In the genomic region with DNA sequence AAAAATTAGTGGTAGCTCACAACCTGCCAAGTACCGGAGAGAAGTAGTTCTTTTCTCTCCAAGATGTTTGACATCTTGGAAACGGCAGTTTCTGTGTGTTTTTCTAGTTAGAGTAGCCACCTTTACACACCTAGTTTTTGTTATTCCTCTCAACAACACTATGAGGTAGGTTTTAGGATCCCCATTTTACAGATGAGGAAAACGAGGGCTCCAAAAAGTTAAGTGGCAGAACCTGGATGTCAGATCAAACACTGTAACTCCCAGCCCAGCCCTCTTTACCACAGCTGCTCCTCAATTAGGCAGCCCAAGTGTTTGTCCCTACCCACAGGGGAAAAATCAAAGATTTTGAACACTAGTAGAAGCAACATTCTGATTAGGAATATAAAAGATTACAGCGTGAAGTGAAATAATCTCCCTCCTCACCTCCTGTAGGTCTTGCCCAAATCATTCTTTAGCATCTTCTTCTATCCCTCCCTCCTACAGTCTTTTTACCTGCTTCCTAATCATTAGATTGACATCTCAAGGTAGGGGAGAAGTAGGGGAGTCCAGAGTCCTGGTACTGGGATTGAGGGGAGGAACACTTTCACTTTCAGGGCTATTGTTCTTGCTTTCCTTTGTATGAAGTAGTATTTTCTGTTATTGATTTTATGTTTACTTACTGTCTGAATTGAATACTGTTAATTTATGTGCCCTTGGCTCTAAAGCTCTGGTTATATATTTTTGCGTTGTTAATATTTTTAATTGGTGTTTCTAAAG, we compare ENCODE assay signal across 28 cellular contexts.
DNase-seq lines count a peak whose midpoint lies in the region; ATAC-seq and TF ChIP-seq lines count a peak whose summit lies in the region.
"Had no signal": no experiment of that assay in that cellular context is flagged by ENCODE, and none has a peak within 500 bp of the region (broad histone marks: within the 10 kb centered on the region; RNA-seq: fewer than 3 reads in every experiment).

No MANE protein-coding gene starts in this region.

- in situ Hi-C loops in transverse colon (cut with MboI; ENCODE audit: low pct_ligation_motif_present in 1 of 4, low pct_unique_long_range_greater_than_20kb in 1 of 4, low sequenced_read_pairs in 3 of 4), result no loop called here

- TF ChIP-seq CTCF in KMS-11 (conservative IDR thresholded peaks at IDR 0.05; ENCODE audit: low read depth, low read length) (no peak), hepatocyte (IDR thresholded peaks at IDR 0.05; ENCODE audit: poor library complexity) (no peak), progenitor cell of endocrine pancreas (IDR thresholded peaks at IDR 0.05; ENCODE audit: unreplicated experiment) (no peak), transverse colon (IDR thresholded peaks at IDR 0.05) (no peak)

- H3K4me1 ChIP-seq in KMS-11 (ENCODE audit: low read depth, poor library complexity, severe bottlenecking) (peaks cover 10% of the 10 kb centered on the region), hepatocyte (ENCODE audit: insufficient read depth) (peaks cover 4% of the 10 kb centered on the region), transverse colon (peaks cover 0 to 26% (median 9%) of the 10 kb centered on the region in 4 donors), SJCRH30 (no peaks in the 10 kb centered on the region)

- no peak overlapping the region for H3K9ac ChIP-seq in KMS-11
- H3K9ac ChIP-seq: parathyroid adenoma had no signal

- H3K79me2 ChIP-seq in KMS-11 (ENCODE audit: insufficient read depth, low read depth) (no peaks in the 10 kb centered on the region), hepatocyte (no peaks in the 10 kb centered on the region)
- H3K79me2 ChIP-seq: parathyroid adenoma had no signal

- no peak for ATAC-seq in HG03108 (IDR thresholded peaks at IDR 0.05; ENCODE audit: unreplicated experiment)
- no peak for ATAC-seq in GM19328 (IDR thresholded peaks at IDR 0.05; ENCODE audit: unreplicated experiment)
- ATAC-seq in GM18498 (IDR thresholded peaks at IDR 0.05; ENCODE audit: unreplicated experiment), result no peak
- ATAC-seq: activated CD8-positive, alpha-beta memory T cell treated with anti-CD3 and anti-CD28 coated beads, Interleukin-2, amount 10 ng/mL, durations not matched to agents 7 days and 5 days; naive thymus-derived CD8-positive, alpha-beta T cell had no signal

- H2AFZ ChIP-seq in KMS-11 (ENCODE audit: low read depth) (no peak overlapping the region), hepatocyte (no peak overlapping the region)
- H2AFZ ChIP-seq: parathyroid adenoma had no signal

- DNase-seq in hepatocyte (ENCODE audit: low spot score) (no peak), progenitor cell of endocrine pancreas (ENCODE audit: low spot score, unreplicated experiment) (no peak), transverse colon (no peak), SJCRH30 (no peak)
- DNase-seq: activated CD4-positive, alpha-beta T cell treated with anti-CD3 and anti-CD28 coated beads for 48 hours; activated CD8-positive, alpha-beta memory T cell treated with anti-CD3 and anti-CD28 coated beads, Interleukin-2, amount 10 ng/mL, durations not matched to agents 7 days and 5 days; activated naive CD4-positive, alpha-beta T cell treated with anti-CD3 and anti-CD28 coated beads, Interleukin-2, amount 50 U/mL, for 16 hours; anterior cingulate cortex; C1 segment of cervical spinal cord; effector CD4-positive, alpha-beta T cell; H7; MM.1S; naive thymus-derived CD8-positive, alpha-beta T cell; NCI-H1417 treated with DMSO at 0.1 percent for 48 hours; NCI-H524; NK-92 treated with Interleukin-12 subunit alpha and Interleukin-12 subunit beta, amount 100 ng/mL, for 24 hours; stimulated activated CD4-positive, alpha-beta T cell treated with anti-CD3 and anti-CD28 coated beads, Interleukin-2, amount 100 ng/mL, for 48 hours; stimulated activated naive CD4-positive, alpha-beta T cell; trophoblast cell had no signal

- H3K36me3 Mint-ChIP-seq in progenitor cell of endocrine pancreas (ENCODE audit: insufficient read depth), result peaks cover 1% of the 10 kb centered on the region
- H3K36me3 Mint-ChIP-seq: activated CD8-positive, alpha-beta memory T cell treated with anti-CD3 and anti-CD28 coated beads, Interleukin-2, amount 10 ng/mL, durations not matched to agents 7 days and 5 days had no signal

- H3K27me3 ChIP-seq in KMS-11 (ENCODE audit: insufficient read depth, low read depth), result no peaks in the 10 kb centered on the region
- no peaks in the 10 kb centered on the region for H3K27me3 ChIP-seq in hepatocyte
- H3K27me3 ChIP-seq in transverse colon, result no peaks in the 10 kb centered on the region
- H3K27me3 ChIP-seq in SJCRH30, result no peaks in the 10 kb centered on the region

- no peak for TF ChIP-seq POLR2A in transverse colon (IDR thresholded peaks at IDR 0.05)

- no peak overlapping the region for H3K27ac ChIP-seq in KMS-11
- peak overlapping the region; percentile 72 for H3K27ac ChIP-seq in hepatocyte
- H3K27ac ChIP-seq in transverse colon, result peak overlapping the region; percentile 46 to 58 (median 48)
- no peak overlapping the region for H3K27ac ChIP-seq in SJCRH30
- H3K27ac ChIP-seq: parathyroid adenoma had no signal

- H4K20me1 ChIP-seq in KMS-11 (ENCODE audit: insufficient read depth), result no peaks in the 10 kb centered on the region
- H4K20me1 ChIP-seq in hepatocyte (ENCODE audit: insufficient read depth, poor library complexity, severe bottlenecking), result no peaks in the 10 kb centered on the region

- no peaks in the 10 kb centered on the region for H3K9me3 Mint-ChIP-seq in progenitor cell of endocrine pancreas (ENCODE audit: low read depth)
- H3K9me3 Mint-ChIP-seq: activated T-helper 1 cell treated with anti-CD3 and anti-CD28 coated beads, Interleukin-12 subunit alpha, Interleukin-12 subunit beta, Interleukin-2, Interleukin-4 antibody, amounts not matched to agents 30 ng/mL and 10 ng/mL and 1 ng/mL, durations not matched to agents 14 hours and 24 hours and 36 hours; central memory CD8-positive, alpha-beta T cell; memory B cell; naive thymus-derived CD8-positive, alpha-beta T cell had no signal

- intact Hi-C loops in transverse colon (cut with DNase I; ENCODE audit: low total_unique reads), result no loop called here

- H3K4me3 Mint-ChIP-seq in progenitor cell of endocrine pancreas (ENCODE audit: low read depth), result no peak overlapping the region
- H3K4me3 Mint-ChIP-seq: activated CD8-positive, alpha-beta memory T cell treated with anti-CD3 and anti-CD28 coated beads, Interleukin-2, amount 10 ng/mL, durations not matched to agents 7 days and 5 days; activated T-helper 1 cell treated with anti-CD3 and anti-CD28 coated beads, Interleukin-12 subunit alpha, Interleukin-12 subunit beta, Interleukin-2, Interleukin-4 antibody, amounts not matched to agents 30 ng/mL and 10 ng/mL and 1 ng/mL, durations not matched to agents 14 hours and 24 hours and 36 hours; central memory CD8-positive, alpha-beta T cell; memory B cell; naive thymus-derived CD8-positive, alpha-beta T cell had no signal

- H3K4me1 Mint-ChIP-seq in progenitor cell of endocrine pancreas (ENCODE audit: low read depth), result peaks cover 38% of the 10 kb centered on the region
- H3K4me1 Mint-ChIP-seq: central memory CD8-positive, alpha-beta T cell had no signal

- no peaks in the 10 kb centered on the region for H3K36me3 ChIP-seq in KMS-11 (ENCODE audit: insufficient read depth)
- H3K36me3 ChIP-seq in hepatocyte (replicated peaks; ENCODE audit: insufficient read depth, low read depth), result no peaks in the 10 kb centered on the region
- no peaks in the 10 kb centered on the region for H3K36me3 ChIP-seq in transverse colon
- H3K36me3 ChIP-seq in SJCRH30, result no peaks in the 10 kb centered on the region

- peak overlapping the region; percentile 45 for H3K27ac Mint-ChIP-seq in progenitor cell of endocrine pancreas
- H3K27ac Mint-ChIP-seq: activated CD8-positive, alpha-beta memory T cell treated with anti-CD3 and anti-CD28 coated beads, Interleukin-2, amount 10 ng/mL, durations not matched to agents 7 days and 5 days; activated T-helper 1 cell treated with anti-CD3 and anti-CD28 coated beads, Interleukin-12 subunit alpha, Interleukin-12 subunit beta, Interleukin-2, Interleukin-4 antibody, amounts not matched to agents 30 ng/mL and 10 ng/mL and 1 ng/mL, durations not matched to agents 14 hours and 24 hours and 36 hours; memory B cell had no signal

- H3K27me3 Mint-ChIP-seq in progenitor cell of endocrine pancreas, result no peaks in the 10 kb centered on the region
- H3K27me3 Mint-ChIP-seq: activated CD8-positive, alpha-beta memory T cell treated with anti-CD3 and anti-CD28 coated beads, Interleukin-2, amount 10 ng/mL, durations not matched to agents 7 days and 5 days; central memory CD8-positive, alpha-beta T cell; memory B cell; naive thymus-derived CD8-positive, alpha-beta T cell had no signal

- no peak for TF ChIP-seq EP300 in transverse colon (IDR thresholded peaks at IDR 0.05; ENCODE audit: low read depth)

- H3K9me3 ChIP-seq in hepatocyte (ENCODE audit: low read depth) (no peaks in the 10 kb centered on the region), transverse colon (no peaks in the 10 kb centered on the region), SJCRH30 (replicated peaks) (no peaks in the 10 kb centered on the region)

- WGBS in hepatocyte (ENCODE audit: low lambda C conversion rate, missing lambda C conversion rate), result 71% methylated on average over 5 of the region's 5 CpGs
- WGBS in transverse colon (ENCODE audit: low coverage in 1 of 2), 2 donors, result 67 to 69% methylated on average over 4 to 5 of the region's 5 CpGs

- no peaks in the 10 kb centered on the region for H3K9me2 ChIP-seq in hepatocyte (replicated peaks; ENCODE audit: insufficient read depth)

- H3K4me2 ChIP-seq in KMS-11, result peak overlapping the region; percentile 4; the same call in 1 of the 2 replicates
- H3K4me2 ChIP-seq in hepatocyte, result no peak overlapping the region

- H3K4me3 ChIP-seq in KMS-11 (IDR thresholded peaks at IDR 0.05; ENCODE audit: insufficient read depth, low read depth, low read length) (no peak overlapping the region), hepatocyte (no peak overlapping the region), transverse colon (no peak overlapping the region), SJCRH30 (no peak overlapping the region)
- H3K4me3 ChIP-seq: skin epidermis had no signal

Comparison
In these comparisons a context has a peak if more than half of its experiments do, and no peak if none do; other contexts are left out.
1. H3K27ac ChIP-seq: peak in hepatocyte (single experiment) and transverse colon (4 of 4); none in KMS-11 (single experiment) and SJCRH30 (single experiment).